7 cellular contexts compared by ENCODE assay signal in the genomic region with DNA sequence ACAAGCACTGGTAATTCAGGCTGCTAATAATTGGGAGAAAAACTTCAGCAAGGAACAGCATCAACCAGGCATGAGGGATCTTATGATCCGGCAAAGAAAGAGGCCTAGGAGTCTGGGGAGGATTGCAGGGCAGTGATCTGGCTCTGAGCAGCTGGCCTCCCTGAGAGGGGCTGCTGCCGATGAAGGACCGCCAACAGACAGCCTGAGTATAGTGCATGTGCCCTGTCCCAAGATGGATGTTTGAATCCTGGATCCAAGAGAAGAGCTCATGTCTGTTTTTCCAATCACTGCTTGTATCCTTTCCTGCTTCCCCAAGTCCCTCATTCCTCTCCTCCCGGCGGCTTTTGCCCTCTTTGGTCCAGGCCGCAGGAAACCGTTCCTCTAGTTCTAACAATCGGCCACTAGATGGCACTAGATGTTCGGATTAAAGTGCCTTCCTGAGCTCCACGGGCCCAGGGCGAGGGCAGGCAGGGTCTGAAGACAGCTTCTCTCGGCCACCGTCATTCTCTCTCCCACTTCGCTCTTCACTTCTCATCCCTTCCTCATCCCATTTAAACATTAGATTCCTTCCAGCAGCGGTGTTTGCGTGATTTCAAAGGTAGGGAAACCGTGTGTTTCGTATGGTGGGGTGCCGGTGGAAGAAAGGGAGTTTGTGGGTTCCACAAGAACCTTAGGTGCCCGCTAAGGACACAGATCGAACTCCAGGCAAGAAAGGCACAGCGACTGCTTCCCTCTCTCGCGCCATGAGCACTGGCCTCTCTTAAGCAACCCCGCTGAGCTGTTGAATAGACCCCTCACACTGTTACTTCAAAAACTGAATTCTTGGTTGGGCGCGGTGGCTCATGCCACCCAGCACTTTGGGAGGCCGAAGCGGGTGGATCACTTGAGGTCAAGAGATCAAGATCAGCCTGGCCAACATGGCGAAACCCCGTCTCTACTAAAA.
A peak's percentile ranks its signal among the peaks of the same experiment; 100 is the strongest.
DNase-seq lines count a peak whose midpoint lies in the region; TF ChIP-seq lines count a peak whose summit lies in the region.

No MANE protein-coding gene starts in this region.

- H3F3A ChIP-seq in MM.1S (ENCODE audit: insufficient read depth, low read length): no peaks in the 10 kb centered on the region

- no peaks in the 10 kb centered on the region for H4K20me1 ChIP-seq in MM.1S (ENCODE audit: insufficient read depth, low read length)

- no peaks in the 10 kb centered on the region for H3K9me3 ChIP-seq in MM.1S (replicated peaks; ENCODE audit: insufficient read depth, low read length)
- no peaks in the 10 kb centered on the region for H3K9me3 ChIP-seq in SJSA1 (replicated peaks)
- H3K9me3 ChIP-seq in sigmoid colon: no peaks in the 10 kb centered on the region

- no peaks in the 10 kb centered on the region for H3K79me2 ChIP-seq in MM.1S (ENCODE audit: low read length)

- H3K4me3 ChIP-seq in MM.1S (ENCODE audit: low read length) (no peak overlapping the region), SJSA1 (no peak overlapping the region), sigmoid colon (no peak overlapping the region)

- peak overlapping the region; percentile 20; the same call in 1 of the 2 replicates for H3K4me2 ChIP-seq in MM.1S (ENCODE audit: low read depth, low read length)

- TF ChIP-seq EP300 in sigmoid colon (IDR thresholded peaks at IDR 0.05): no peak

- DNase-seq in HCEC 1CT (peak; percentile 53), MM.1S (peak; percentile 77), SJSA1 (ENCODE audit: low read depth in 1 of 2, low spot score in 2 of 2) (peak; percentile 44 to 62), amniotic stem cell (lab: John Stamatoyannopoulos, UW) (peak; percentile 42), hippocampal formation (lab: John Stamatoyannopoulos, UW) (peak; percentile 46 to 60), sigmoid colon (peak; percentile 79)

- intact Hi-C loops in sigmoid colon (cut with DNase I): loop anchor here (5.0 to 10.0 kb wide), 2 partner anchors 350 to 498 kb away; no protein-coding TSS in a partner anchor

- H3K36me3 ChIP-seq in MM.1S (replicated peaks; ENCODE audit: insufficient read depth, low read length): no peaks in the 10 kb centered on the region
- no peaks in the 10 kb centered on the region for H3K36me3 ChIP-seq in SJSA1
- no peaks in the 10 kb centered on the region for H3K36me3 ChIP-seq in sigmoid colon

- no peak overlapping the region for H3K9ac ChIP-seq in MM.1S (ENCODE audit: low read length)

- H3K4me1 ChIP-seq in MM.1S (ENCODE audit: low read length) (no peaks in the 10 kb centered on the region), SJSA1 (replicated peaks) (no peaks in the 10 kb centered on the region), sigmoid colon (no peaks in the 10 kb centered on the region)

- H2AFZ ChIP-seq in MM.1S (ENCODE audit: low read length): peak overlapping the region; percentile 61

- no peaks in the 10 kb centered on the region for H3K9me2 ChIP-seq in MM.1S (replicated peaks; ENCODE audit: insufficient read depth, low read length)

- no peak overlapping the region for H3K27ac ChIP-seq in MM.1S (ENCODE audit: low read length)
- no peak overlapping the region for H3K27ac ChIP-seq in SJSA1
- H3K27ac ChIP-seq in sigmoid colon: no peak overlapping the region

- H3K27me3 ChIP-seq in MM.1S (replicated peaks; ENCODE audit: insufficient read depth, low read length) (no peaks in the 10 kb centered on the region), SJSA1 (replicated peaks) (no peaks in the 10 kb centered on the region), sigmoid colon (no peaks in the 10 kb centered on the region)

- TF ChIP-seq POLR2A in sigmoid colon (IDR thresholded peaks at IDR 0.05): no peak

- WGBS in sigmoid colon, 2 donors: 49 to 50% methylated on average over 31 of the region's 31 CpGs

- TF ChIP-seq CTCF in GM12872 (IDR thresholded peaks at IDR 0.05; ENCODE audit: insufficient read depth, low read depth, low read length): peak; percentile 67
- TF ChIP-seq CTCF in MM.1S (IDR thresholded peaks at IDR 0.05; ENCODE audit: low read length): peak; percentile 80
- TF ChIP-seq CTCF in sigmoid colon (IDR thresholded peaks at IDR 0.05): peak; percentile 21 to 68 (median 53)
